Comparison of ENCODE assay signal across 8 cellular contexts in genomic region chr3:112333386-112334334, GRCh38. TPM values are rescaled to one million over a fixed set of nuclear protein-coding genes. Genes with fewer than 3 reads are reported as not detected.
A peak's percentile ranks its signal among the peaks of the same experiment; 100 is the strongest.
DNase-seq lines count a peak whose midpoint lies in the region; TF ChIP-seq lines count a peak whose summit lies in the region.

No MANE protein-coding gene starts in this region.

- H3K36me3 ChIP-seq in skeletal muscle satellite cell (ENCODE audit: insufficient read depth, low read length): no peaks in the 10 kb centered on the region
- no peaks in the 10 kb centered on the region for H3K36me3 ChIP-seq in PC-9 (ENCODE audit: low read depth)

- POLR2A ChIA-PET in PC-9 (lab: Charles Lee; ENCODE audit: unreplicated experiment): interaction anchor here (0.5 kb wide), 1 partner anchor 249 kb away, joined by 5 read pairs; no protein-coding TSS in a partner anchor

- CTCF ChIA-PET in PC-9 (lab: Charles Lee): no interaction called here

- intact Hi-C loops in PC-9 (cut with micrococcal nuclease; ENCODE audit: unreplicated experiment): no loop called here

- peak overlapping the region; percentile 15 for H3K4me3 ChIP-seq in HFF-Myc (replicated peaks; ENCODE audit: low read depth, low read length)
- peak overlapping the region; percentile 73 to 79 for H3K4me3 ChIP-seq in cardiac fibroblast (replicated peaks in 1 of 2; ENCODE audit: low read depth in 2 of 2, low read length in 2 of 2)
- peak overlapping the region; percentile 75 for H3K4me3 ChIP-seq in skeletal muscle satellite cell (ENCODE audit: low read length)
- H3K4me3 ChIP-seq in PC-9: no peak overlapping the region

- H3K4me1 ChIP-seq in skeletal muscle satellite cell (ENCODE audit: control insufficient read depth, insufficient read depth, low read length): peaks cover 9% of the 10 kb centered on the region
- no peaks in the 10 kb centered on the region for H3K4me1 ChIP-seq in PC-9 (replicated peaks; ENCODE audit: insufficient read depth)

- no peaks in the 10 kb centered on the region for H3K9me2 ChIP-seq in PC-9 (ENCODE audit: insufficient read depth)

- no peaks in the 10 kb centered on the region for H3K79me2 ChIP-seq in PC-9 (ENCODE audit: low read depth)

- TF ChIP-seq CTCF in HFF-Myc (IDR thresholded peaks at IDR 0.05; ENCODE audit: low read depth, low read length, missing control alignments): no peak
- TF ChIP-seq CTCF in cardiac fibroblast (IDR thresholded peaks at IDR 0.05; ENCODE audit: low read depth, low read length): no peak
- TF ChIP-seq CTCF in PC-9 (conservative IDR thresholded peaks at IDR 0.05): no peak

- no peaks in the 10 kb centered on the region for H4K20me1 ChIP-seq in PC-9 (ENCODE audit: insufficient read depth)

- no TSS peak for BruUV-seq in PC-9 (replicated peaks; lab: Mats Ljungman, UMichigan)

- H3K9me3 ChIP-seq in skeletal muscle satellite cell (replicated peaks; ENCODE audit: low read length) (no peaks in the 10 kb centered on the region), PC-9 (ENCODE audit: insufficient read depth, low read depth) (no peaks in the 10 kb centered on the region)

- DNase-seq in GDM1 (lab: John Stamatoyannopoulos, UW): peak; percentile 16
- no peak for DNase-seq in HFF-Myc (ENCODE audit: extremely low read depth, low read depth)
- peak; percentile 5 for DNase-seq in NCI-H69 (lab: John Stamatoyannopoulos, UW)
- DNase-seq in cardiac fibroblast (ENCODE audit: low read depth in 2 of 2): peak; percentile 56 to 76
- peak; percentile 76 for DNase-seq in inferior parietal cortex (ENCODE audit: extremely low spot score)
- DNase-seq in PC-9: no peak
- no peak for DNase-seq in DMS114 treated with DMSO at 0.1 percent for 48 hours (lab: John Stamatoyannopoulos, UW; ENCODE audit: unreplicated experiment)

- H3K27ac ChIP-seq in PC-9: no peak overlapping the region

- no peaks in the 10 kb centered on the region for H3F3A ChIP-seq in PC-9 (ENCODE audit: insufficient read depth, low read depth)

- H3K4me2 ChIP-seq in skeletal muscle satellite cell (ENCODE audit: low read length) (peak overlapping the region; percentile 95), PC-9 (no peak overlapping the region)

- peak overlapping the region; percentile 39 for H3K9ac ChIP-seq in skeletal muscle satellite cell (ENCODE audit: low read depth, low read length)

- H2AFZ ChIP-seq in PC-9: no peak overlapping the region

- H3K27me3 ChIP-seq in skeletal muscle satellite cell (ENCODE audit: control insufficient read depth, insufficient read depth, low read length): peaks cover 35% of the 10 kb centered on the region
- H3K27me3 ChIP-seq in PC-9 (ENCODE audit: insufficient read depth, low read depth): no peaks in the 10 kb centered on the region

RNA-seq across cellular contexts. Expression of gene CD200, which starts 0.7 kb away (rescaled TPM):
- total RNA-seq in skeletal muscle satellite cell (2012; rRNA removed): not detected in 2 replicates
- 1.9 and 4.0 TPM in 2 replicates for total RNA-seq in PC-9 (2021)

RNA-seq across cellular contexts. Expression of gene SLC9C1, which starts 39.6 kb away (rescaled TPM):
- total RNA-seq in skeletal muscle satellite cell (2012; rRNA removed): not detected in 2 replicates
- total RNA-seq in PC-9 (2021): not detected in 2 replicates

Comparison
In these comparisons a context has a peak if more than half of its experiments do, and no peak if none do; other contexts are left out.
1. DNase-seq: peak in GDM1 (single experiment), NCI-H69 (single experiment), cardiac fibroblast (2 of 2) and inferior parietal cortex (single experiment); none in HFF-Myc (single experiment), PC-9 (0 of 2) and DMS114 treated with DMSO at 0.1 percent for 48 hours (single experiment).